ENCODE assay signal across 1 cellular context in the genomic region with DNA sequence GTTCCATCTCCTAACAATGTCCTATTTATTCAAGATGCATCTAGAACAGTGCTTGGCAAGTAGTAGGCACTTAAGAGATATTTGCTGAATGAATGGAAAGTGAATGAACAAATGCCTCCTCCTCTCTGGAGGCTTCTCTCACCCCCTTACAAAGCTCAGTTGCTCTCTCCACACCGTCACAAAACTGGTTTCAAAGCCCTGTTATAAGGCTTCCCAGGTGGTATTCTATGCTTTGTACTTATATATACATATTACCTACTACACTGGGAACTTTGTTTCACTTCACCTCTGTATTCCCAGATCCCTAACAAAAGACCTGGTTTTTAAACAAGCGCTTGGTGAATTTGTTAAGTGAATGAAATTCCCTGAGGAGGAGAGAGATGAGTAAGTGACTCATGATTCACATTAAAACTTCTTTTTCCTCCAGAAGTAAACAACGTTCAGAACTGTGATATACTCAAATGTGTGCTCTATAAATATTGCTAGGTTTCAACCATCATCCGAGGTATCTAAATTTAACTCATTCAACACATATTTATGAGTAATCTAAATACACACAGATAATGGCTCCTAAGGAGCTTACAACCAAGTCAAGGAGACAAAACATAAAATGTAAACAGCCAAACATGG.
TF ChIP-seq lines count a peak whose summit lies in the region.

No MANE protein-coding gene starts in this region.

TF ChIP-seq in WTC11, 78 proteins besides CTCF, POLR2A, EP300 and RAD21 (continued from another document):
- TF ChIP-seq, protein P1, sequence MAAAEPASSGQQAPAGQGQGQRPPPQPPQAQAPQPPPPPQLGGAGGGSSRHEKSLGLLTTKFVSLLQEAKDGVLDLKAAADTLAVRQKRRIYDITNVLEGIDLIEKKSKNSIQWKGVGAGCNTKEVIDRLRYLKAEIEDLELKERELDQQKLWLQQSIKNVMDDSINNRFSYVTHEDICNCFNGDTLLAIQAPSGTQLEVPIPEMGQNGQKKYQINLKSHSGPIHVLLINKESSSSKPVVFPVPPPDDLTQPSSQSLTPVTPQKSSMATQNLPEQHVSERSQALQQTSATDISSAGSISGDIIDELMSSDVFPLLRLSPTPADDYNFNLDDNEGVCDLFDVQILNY (CRISPR knock-in tag; IDR thresholded peaks at IDR 0.05), result no peak
- TF ChIP-seq, protein P2, sequence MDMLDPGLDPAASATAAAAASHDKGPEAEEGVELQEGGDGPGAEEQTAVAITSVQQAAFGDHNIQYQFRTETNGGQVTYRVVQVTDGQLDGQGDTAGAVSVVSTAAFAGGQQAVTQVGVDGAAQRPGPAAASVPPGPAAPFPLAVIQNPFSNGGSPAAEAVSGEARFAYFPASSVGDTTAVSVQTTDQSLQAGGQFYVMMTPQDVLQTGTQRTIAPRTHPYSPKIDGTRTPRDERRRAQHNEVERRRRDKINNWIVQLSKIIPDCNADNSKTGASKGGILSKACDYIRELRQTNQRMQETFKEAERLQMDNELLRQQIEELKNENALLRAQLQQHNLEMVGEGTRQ (CRISPR knock-in tag; IDR thresholded peaks at IDR 0.05), result no peak
- TF ChIP-seq ZNF281 (CRISPR knock-in tag; IDR thresholded peaks at IDR 0.05) (no peak), FOXP4 (CRISPR knock-in tag; IDR thresholded peaks at IDR 0.05) (no peak)
TF ChIP-seq in WTC11: peak in this region for 0.
